ENCODE assay signal across 8 cellular contexts in genomic region chr3:111616417-111617105, GRCh38.
DNase-seq lines count a peak whose midpoint lies in the region; ATAC-seq and TF ChIP-seq lines count a peak whose summit lies in the region.

No MANE protein-coding gene starts in this region.

- H3K36me3 ChIP-seq in GM06990 (ENCODE audit: control insufficient read depth, insufficient read depth, low read length), result no peaks in the 10 kb centered on the region

- H3K27me3 ChIP-seq in GM06990 (replicated peaks; ENCODE audit: control insufficient read depth, insufficient read depth, low read length), result no peaks in the 10 kb centered on the region

- DNase-seq in GM06990 (ENCODE audit: extremely low read depth, insufficient read length) (peak; percentile 56), NAMALWA (ENCODE audit: low spot score) (peak; percentile 17), kidney glomerular epithelial cell (lab: John Stamatoyannopoulos, UW) (no peak), NCI-H1436 treated with DMSO at 0.1 percent for 48 hours (lab: John Stamatoyannopoulos, UW) (no peak), islet precursor cell (no peak)
- DNase-seq in activated T-helper 9 cell treated with anti-CD3 and anti-CD28 coated beads, Interleukin-2, amount 50 U/mL, for 16 hours (ENCODE audit: low read depth), result peak; percentile 50
- DNase-seq in stimulated activated CD4-positive, alpha-beta T cell treated with anti-CD3 and anti-CD28 coated beads, Interleukin-15, amount 100 ng/mL, for 24 hours, result peak; percentile 79

- no peak overlapping the region for H3K4me3 ChIP-seq in GM06990 (replicated peaks; ENCODE audit: low read depth, low read length)

- ATAC-seq in GM21723 (IDR thresholded peaks at IDR 0.05; ENCODE audit: unreplicated experiment), result peak; percentile 75

- peak; percentile 74 for TF ChIP-seq CTCF in GM06990 (IDR thresholded peaks at IDR 0.05; ENCODE audit: insufficient read depth, low read length, poor library complexity, severe bottlenecking)

Comparison
In these comparisons a context has a peak if more than half of its experiments do, and no peak if none do; other contexts are left out.
1. DNase-seq: peak in GM06990 (single experiment), NAMALWA (single experiment), activated T-helper 9 cell treated with anti-CD3 and anti-CD28 coated beads, Interleukin-2, amount 50 U/mL, for 16 hours (single experiment) and stimulated activated CD4-positive, alpha-beta T cell treated with anti-CD3 and anti-CD28 coated beads, Interleukin-15, amount 100 ng/mL, for 24 hours (single experiment); none in kidney glomerular epithelial cell (single experiment), NCI-H1436 treated with DMSO at 0.1 percent for 48 hours (single experiment) and islet precursor cell (single experiment).